ENCODE assay signal across 27 cellular contexts in genomic region chr11:44418438-44418795, GRCh38.
"Had no signal": no experiment of that assay in that cellular context is flagged by ENCODE, and none has a peak within 500 bp of the region (broad histone marks: within the 10 kb centered on the region; RNA-seq: fewer than 3 reads in every experiment).

No MANE protein-coding gene starts in this region.

- DNase-seq: activated B cell treated with CpG ODN at 0.5 μM for 24 hours; activated CD4-positive, alpha-beta memory T cell treated with anti-CD3 and anti-CD28 coated beads for 36 hours; activated CD4-positive, alpha-beta T cell treated with anti-CD3 and anti-CD28 coated beads for 1 hour; activated CD4-positive, alpha-beta T cell treated with anti-CD3 and anti-CD28 coated beads, Interleukin-2, amount 10 ng/mL, durations not matched to agents 7 days and 5 days; activated gamma-delta T cell treated with Interleukin-2 at 50 U/mL for 16 hours; activated naive CD4-positive, alpha-beta T cell treated with anti-CD3 and anti-CD28 coated beads, Interleukin-2, amount 50 U/mL, for 16 hours; activated naive CD8-positive, alpha-beta T cell treated with anti-CD3 and anti-CD28 coated beads, Interleukin-2, amount 10 ng/mL, durations not matched to agents 7 days and 5 days; activated T-cell treated with anti-CD3 and anti-CD28 coated beads, Interleukin-2, amount 50 U/mL, for 72 hours; adrenal gland; anterior cingulate cortex; caudate nucleus; KG1; NCI-H1092; NCI-H1417; NCI-H1694; NCI-H2029; NCI-H345; NCI-H510A; NCI-H526 treated with DMSO at 0.1 percent for 48 hours; PC-3; SHP77 treated with DMSO at 0.1 percent for 48 hours; T-cell; T-helper 2 cell; T1000 had no signal

- H3K27ac Mint-ChIP-seq: activated B cell treated with CpG ODN at 0.5 μM for 24 hours; activated CD4-positive, alpha-beta memory T cell treated with anti-CD3 and anti-CD28 coated beads for 36 hours; activated CD4-positive, alpha-beta T cell treated with anti-CD3 and anti-CD28 coated beads, Interleukin-2, amount 10 ng/mL, durations not matched to agents 7 days and 5 days; activated naive CD8-positive, alpha-beta T cell treated with anti-CD3 and anti-CD28 coated beads, Interleukin-2, amount 10 ng/mL, durations not matched to agents 7 days and 5 days; activated T-cell treated with anti-CD3 and anti-CD28 coated beads, Interleukin-2, amount 50 U/mL, for 72 hours; activated T-helper 2 cell treated with anti-CD3 and anti-CD28 coated beads, Interferon-gamma antibody, Interleukin-2, Interleukin-4, amounts not matched to agents 10 μg/mL and 5 μg/mL and 100 μg/mL, durations not matched to agents 14 hours and 24 hours and 36 hours; IgD-negative memory B cell; T-cell had no signal

- ATAC-seq: activated T-cell treated with anti-CD3 and anti-CD28 coated beads, Interleukin-2, amount 50 U/mL, for 72 hours; PC-3; T-cell had no signal

- H3K4me1 ChIP-seq: adrenal gland, breast epithelium had no signal

- H3K4me3 ChIP-seq: adrenal gland, breast epithelium had no signal

- H3K36me3 Mint-ChIP-seq: activated CD4-positive, alpha-beta memory T cell treated with anti-CD3 and anti-CD28 coated beads for 36 hours; activated naive CD8-positive, alpha-beta T cell treated with anti-CD3 and anti-CD28 coated beads, Interleukin-2, amount 10 ng/mL, durations not matched to agents 7 days and 5 days; IgD-negative memory B cell; T-cell had no signal

- H3K27me3 ChIP-seq: adrenal gland, breast epithelium had no signal

- H3K27ac ChIP-seq: adrenal gland, breast epithelium had no signal

- H3K4me1 Mint-ChIP-seq: activated B cell treated with CpG ODN at 0.5 μM for 24 hours; activated CD4-positive, alpha-beta T cell treated with anti-CD3 and anti-CD28 coated beads, Interleukin-2, amount 10 ng/mL, durations not matched to agents 7 days and 5 days; activated naive CD8-positive, alpha-beta T cell treated with anti-CD3 and anti-CD28 coated beads, Interleukin-2, amount 10 ng/mL, durations not matched to agents 7 days and 5 days; IgD-negative memory B cell; T-cell had no signal

- H3K4me3 Mint-ChIP-seq: activated B cell treated with CpG ODN at 0.5 μM for 24 hours; activated CD4-positive, alpha-beta memory T cell treated with anti-CD3 and anti-CD28 coated beads for 36 hours; activated CD4-positive, alpha-beta T cell treated with anti-CD3 and anti-CD28 coated beads, Interleukin-2, amount 10 ng/mL, durations not matched to agents 7 days and 5 days; activated naive CD8-positive, alpha-beta T cell treated with anti-CD3 and anti-CD28 coated beads, Interleukin-2, amount 10 ng/mL, durations not matched to agents 7 days and 5 days; activated T-cell treated with anti-CD3 and anti-CD28 coated beads, Interleukin-2, amount 50 U/mL, for 72 hours; IgD-negative memory B cell; T-cell had no signal

- H3K9me3 Mint-ChIP-seq: activated B cell treated with CpG ODN at 0.5 μM for 24 hours; activated CD4-positive, alpha-beta memory T cell treated with anti-CD3 and anti-CD28 coated beads for 36 hours; activated CD4-positive, alpha-beta T cell treated with anti-CD3 and anti-CD28 coated beads, Interleukin-2, amount 10 ng/mL, durations not matched to agents 7 days and 5 days; activated naive CD8-positive, alpha-beta T cell treated with anti-CD3 and anti-CD28 coated beads, Interleukin-2, amount 10 ng/mL, durations not matched to agents 7 days and 5 days; activated T-cell treated with anti-CD3 and anti-CD28 coated beads, Interleukin-2, amount 50 U/mL, for 72 hours; activated T-helper 2 cell treated with anti-CD3 and anti-CD28 coated beads, Interferon-gamma antibody, Interleukin-2, Interleukin-4, amounts not matched to agents 10 μg/mL and 5 μg/mL and 100 μg/mL, durations not matched to agents 14 hours and 24 hours and 36 hours had no signal

- H3K9me3 ChIP-seq: adrenal gland, breast epithelium had no signal

- H3K36me3 ChIP-seq: adrenal gland, breast epithelium had no signal
